ENCODE assay signal across 8 cellular contexts in genomic region chr12:51083140-51083833, GRCh38. TPM values are rescaled to one million over a fixed set of nuclear protein-coding genes. Genes with fewer than 3 reads are reported as not detected.
A peak's percentile ranks its signal among the peaks of the same experiment; 100 is the strongest.
DNase-seq lines count a peak whose midpoint lies in the region; ATAC-seq and TF ChIP-seq lines count a peak whose summit lies in the region.

Gene CSRNP2 (minus strand): TSS chr12:51083596. CDS start chr12:51076561, 7,035 bp downstream.

- peaks cover 11% of the 10 kb centered on the region for H3K4me1 Mint-ChIP-seq in memory B cell

- no peaks in the 10 kb centered on the region for H3K9me3 ChIP-seq in effector memory CD4-positive, alpha-beta T cell (ENCODE audit: control insufficient read depth, low read length)

- POLR2A ChIA-PET in activated CD8-positive, alpha-beta memory T cell treated with anti-CD3 and anti-CD28 coated beads for 36 hours (lab: Charles Lee) = interaction anchor here (0.6 to 2.1 kb wide), 13 partner anchors 20 to 397 kb away, joined by 3 to 15 read pairs (median 3); partner anchors contain the start of genes ATF1, DAZAP2, POU6F1 and SLC11A2

- CTCF ChIA-PET in activated CD8-positive, alpha-beta memory T cell treated with anti-CD3 and anti-CD28 coated beads for 36 hours (lab: Charles Lee) = interaction anchor here (0.7 kb wide), 1 partner anchor 1713 kb away, joined by 4 read pairs; no protein-coding TSS in a partner anchor

- H3K27ac Mint-ChIP-seq in memory B cell = peak within 1 kb of the TSS; percentile 93

- peak within 1 kb of the TSS; percentile 99 for H3K4me3 ChIP-seq in effector memory CD4-positive, alpha-beta T cell (ENCODE audit: insufficient read depth, low read depth, low read length, poor library complexity, severe bottlenecking)

- H3K36me3 ChIP-seq in effector memory CD4-positive, alpha-beta T cell (ENCODE audit: control insufficient read depth, insufficient read depth, low read length) = no peaks in the 10 kb centered on the region

- peak; percentile 99 for ATAC-seq in memory B cell (ENCODE audit: low read depth)

- peaks cover 10% of the 10 kb centered on the region for H3K4me1 ChIP-seq in effector memory CD4-positive, alpha-beta T cell (ENCODE audit: control insufficient read depth, insufficient read depth, low read length, poor library complexity, severe bottlenecking)

- H3K27ac ChIP-seq in effector memory CD4-positive, alpha-beta T cell (ENCODE audit: insufficient read depth, low read length, poor library complexity, severe bottlenecking) = peak within 1 kb of the TSS; percentile 80

- H3K27me3 ChIP-seq in effector memory CD4-positive, alpha-beta T cell (replicated peaks; ENCODE audit: control insufficient read depth, insufficient read depth, low read length, poor library complexity, severe bottlenecking) = no peaks in the 10 kb centered on the region

- H3K36me3 Mint-ChIP-seq in memory B cell = no peaks in the 10 kb centered on the region

- H3K27me3 Mint-ChIP-seq in memory B cell = no peaks in the 10 kb centered on the region

- H3K4me3 Mint-ChIP-seq in memory B cell = peak within 1 kb of the TSS; percentile 99

- DNase-seq in COLO668 (lab: John Stamatoyannopoulos, UW; ENCODE audit: unreplicated experiment) = peak; percentile 91
- peak; percentile 98 for DNase-seq in GM20000 (ENCODE audit: low spot score)
- peak; percentile 92 for DNase-seq in HT-29 (ENCODE audit: low spot score)
- peak; percentile 96 to 99 for DNase-seq in NOMO-1 (lab: John Stamatoyannopoulos, UW; ENCODE audit: unreplicated experiment in 2 of 2)
- peak; percentile 90 to 94 (median 91) for DNase-seq in effector memory CD4-positive, alpha-beta T cell
- DNase-seq in memory B cell (ENCODE audit: low spot score in 2 of 2) = peak; percentile 94 to 95
- DNase-seq in stimulated activated CD8-positive, alpha-beta memory T cell treated with anti-CD3 and anti-CD28 coated beads, Interleukin-12 subunit alpha, Interleukin-12 subunit beta, amount 100 ng/mL, for 24 hours (ENCODE audit: extremely low read depth) = peak; percentile 79

- no peak for TF ChIP-seq CTCF in GM20000 (IDR thresholded peaks at IDR 0.05; ENCODE audit: extremely low read depth, missing control alignments)

- no peaks in the 10 kb centered on the region for H3K9me3 Mint-ChIP-seq in memory B cell

RNA-seq across cellular contexts. Expression of gene CSRNP2, which starts in this region (rescaled TPM):
- total RNA-seq in HT-29 (2014; rRNA removed; shearing (Covaris generic)) = 4.3 and 6.3 TPM in 2 replicates
- 10 to 100 TPM; 16.8 to 17.3 TPM for total RNA-seq in activated CD8-positive, alpha-beta memory T cell treated with anti-CD3 and anti-CD28 coated beads for 36 hours

Comparison
In these comparisons a context has a peak if more than half of its experiments do, and no peak if none do; other contexts are left out.
1. Peak in every context shown above with its lines: DNase-seq, ATAC-seq, H3K4me3 ChIP-seq and H3K27ac ChIP-seq.